8 cellular contexts compared by ENCODE assay signal in genomic region chr1:186680031-186681012, GRCh38. TPM values are rescaled to one million over a fixed set of nuclear protein-coding genes. Genes with fewer than 3 reads are reported as not detected.
DNase-seq lines count a peak whose midpoint lies in the region; ATAC-seq, FAIRE-seq and TF ChIP-seq lines count a peak whose summit lies in the region.

TSS of gene PTGS2 (minus strand) at chr1:186680423. CDS start at chr1:186680290, 133 bp downstream.

- intact Hi-C loops in endothelial cell of umbilical vein (cut with micrococcal nuclease) = loop anchor here (1.0 to 5.0 kb wide), 10 partner anchors 14 to 305 kb away; partner anchors contain the start of genes ODR4, PLA2G4A and TPR

- H3K27me3 Mint-ChIP-seq in activated CD4-positive, alpha-beta T cell treated with anti-CD3 and anti-CD28 coated beads, Interleukin-2, amount 10 ng/mL, durations not matched to agents 7 days and 5 days = peaks cover 67% of the 10 kb centered on the region
- peaks cover 12% of the 10 kb centered on the region for H3K27me3 Mint-ChIP-seq in memory B cell

- FAIRE-seq in endothelial cell of umbilical vein (lab: Jason Lieb, UNC) = peak; percentile 76

- no peaks in the 10 kb centered on the region for H3K9me1 ChIP-seq in endothelial cell of umbilical vein (replicated peaks; ENCODE audit: control insufficient read depth, extremely low read depth, insufficient read depth, low read length)

- H3K9me3 ChIP-seq in endothelial cell of umbilical vein (replicated peaks; ENCODE audit: control insufficient read depth, insufficient read depth, low read length) = no peaks in the 10 kb centered on the region

- no peaks in the 10 kb centered on the region for H3K27me3 ChIP-seq in endothelial cell of umbilical vein (ENCODE audit: control insufficient read depth in 2 of 2, insufficient read depth in 2 of 2, low read length in 2 of 2)

- H3K4me3 Mint-ChIP-seq in activated CD4-positive, alpha-beta T cell treated with anti-CD3 and anti-CD28 coated beads, Interleukin-2, amount 10 ng/mL, durations not matched to agents 7 days and 5 days = peak within 1 kb of the TSS; percentile 73
- H3K4me3 Mint-ChIP-seq in memory B cell = peak within 1 kb of the TSS; percentile 39

- H3K36me3 ChIP-seq in endothelial cell of umbilical vein (ENCODE audit: control insufficient read depth in 2 of 2, extremely low read depth in 1 of 2, insufficient read depth in 2 of 2, low read length in 2 of 2) = peaks cover 3 to 13% of the 10 kb centered on the region in 2 experiments

- POLR2A ChIA-PET in activated CD4-positive, alpha-beta T cell treated with anti-CD3 and anti-CD28 coated beads, Interleukin-2, amount 10 ng/mL, durations not matched to agents 7 days and 5 days (lab: Charles Lee) = interaction anchor here (0.6 kb wide), 1 partner anchor 18 kb away, joined by 3 read pairs; no protein-coding TSS in a partner anchor
- POLR2A ChIA-PET in endothelial cell of umbilical vein (lab: Charles Lee) = interaction anchor here (0.6 to 1.3 kb wide), 6 partner anchors 9 to 297 kb away, joined by 3 to 5 read pairs (median 4); no protein-coding TSS in a partner anchor

- peak within 1 kb of the TSS; percentile 76 for H2AFZ ChIP-seq in endothelial cell of umbilical vein (ENCODE audit: low read depth, low read length)

- H3K27ac Mint-ChIP-seq in activated CD4-positive, alpha-beta T cell treated with anti-CD3 and anti-CD28 coated beads, Interleukin-2, amount 10 ng/mL, durations not matched to agents 7 days and 5 days = no peak within 1 kb of the TSS
- no peak within 1 kb of the TSS for H3K27ac Mint-ChIP-seq in memory B cell

- peak within 1 kb of the TSS; percentile 100 for H3K9ac ChIP-seq in endothelial cell of umbilical vein (replicated peaks; ENCODE audit: extremely low read depth, insufficient read depth, low read length)

- H3K4me3 ChIP-seq in endothelial cell of umbilical vein (replicated peaks in 1 of 3; ENCODE audit: insufficient read depth in 1 of 3, low read depth in 1 of 3, low read length in 3 of 3) = peak within 1 kb of the TSS; percentile 80 to 99 (median 87)

- H3K9me3 Mint-ChIP-seq in activated CD4-positive, alpha-beta T cell treated with anti-CD3 and anti-CD28 coated beads, Interleukin-2, amount 10 ng/mL, durations not matched to agents 7 days and 5 days = no peaks in the 10 kb centered on the region
- H3K9me3 Mint-ChIP-seq in memory B cell = no peaks in the 10 kb centered on the region

- peak; percentile 51 to 77 for TF ChIP-seq CTCF in endothelial cell of umbilical vein (IDR thresholded peaks at IDR 0.05; ENCODE audit: extremely low read depth in 1 of 2, insufficient read depth in 1 of 2, low read depth in 1 of 2, low read length in 2 of 2)

- dilution Hi-C loops in endothelial cell of umbilical vein (cut with MboI; ENCODE audit: extremely low pct_ligation_motif_present, low sequenced_read_pairs) = no loop called here

- TF ChIP-seq POLR2A in endothelial cell of umbilical vein (IDR thresholded peaks at IDR 0.05; ENCODE audit: low read depth, low read length) = peak; percentile 77

- no peaks in the 10 kb centered on the region for H4K20me1 ChIP-seq in endothelial cell of umbilical vein (replicated peaks; ENCODE audit: control insufficient read depth, extremely low read depth, insufficient read depth, low read length)

- CTCF ChIA-PET in activated CD4-positive, alpha-beta T cell treated with anti-CD3 and anti-CD28 coated beads, Interleukin-2, amount 10 ng/mL, durations not matched to agents 7 days and 5 days (lab: Charles Lee) = no interaction called here
- CTCF ChIA-PET in endothelial cell of umbilical vein (lab: Charles Lee) = interaction anchor here (0.5 to 6.0 kb wide), 33 partner anchors 9 to 306 kb away, joined by 3 to 52 read pairs (median 5); partner anchors contain the start of genes ODR4, PLA2G4A and TPR

- H3K27ac ChIP-seq in endothelial cell of umbilical vein (ENCODE audit: insufficient read depth, low read depth, low read length) = peak within 1 kb of the TSS; percentile 91

- DNase-seq in activated CD4-positive, alpha-beta T cell treated with anti-CD3 and anti-CD28 coated beads for 24 hours (ENCODE audit: low read depth in 2 of 2) = peak; percentile 6 to 25
- DNase-seq in activated CD4-positive, alpha-beta T cell treated with anti-CD3 and anti-CD28 coated beads for 1 hour = no peak
- DNase-seq in NCI-H2171 (lab: John Stamatoyannopoulos, UW) = peak; percentile 50
- DNase-seq in activated CD4-positive, alpha-beta T cell treated with anti-CD3 and anti-CD28 coated beads, Interleukin-2, amount 10 ng/mL, durations not matched to agents 7 days and 5 days = peak; percentile 39
- peak; percentile 96 for DNase-seq in endothelial cell of umbilical vein (ENCODE audit: low read depth, low spot score)
- peak in 1 of 2 donors; percentile 9 for DNase-seq in memory B cell (ENCODE audit: low spot score in 2 of 2)
- peak; percentile 29 to 38 for DNase-seq in stimulated activated CD8-positive, alpha-beta memory T cell treated with anti-CD3 and anti-CD28 coated beads, Interleukin-15, amount 100 ng/mL, for 48 hours (ENCODE audit: low read depth in 2 of 2)

- ATAC-seq in HG02884 (IDR thresholded peaks at IDR 0.05; ENCODE audit: unreplicated experiment) = peak; percentile 92
- ATAC-seq in memory B cell (ENCODE audit: low read depth) = peak; percentile 59

- peaks cover 14% of the 10 kb centered on the region for H3K4me1 Mint-ChIP-seq in activated CD4-positive, alpha-beta T cell treated with anti-CD3 and anti-CD28 coated beads, Interleukin-2, amount 10 ng/mL, durations not matched to agents 7 days and 5 days
- peaks cover 5% of the 10 kb centered on the region for H3K4me1 Mint-ChIP-seq in memory B cell

- no peaks in the 10 kb centered on the region for H3K36me3 Mint-ChIP-seq in activated CD4-positive, alpha-beta T cell treated with anti-CD3 and anti-CD28 coated beads, Interleukin-2, amount 10 ng/mL, durations not matched to agents 7 days and 5 days (ENCODE audit: low read depth)
- H3K36me3 Mint-ChIP-seq in memory B cell = no peaks in the 10 kb centered on the region

- peak within 1 kb of the TSS; percentile 100 for H3K4me2 ChIP-seq in endothelial cell of umbilical vein (ENCODE audit: insufficient read depth, low read length)

- BruUV-seq in endothelial cell of umbilical vein (replicated peaks; lab: Mats Ljungman, UMichigan) = TSS peak; percentile 46

- H3K4me1 ChIP-seq in endothelial cell of umbilical vein (ENCODE audit: control insufficient read depth, extremely low read depth, insufficient read depth, low read length) = peaks cover 26% of the 10 kb centered on the region

- peaks cover 14% of the 10 kb centered on the region for H3K79me2 ChIP-seq in endothelial cell of umbilical vein (ENCODE audit: control insufficient read depth, insufficient read depth, low read length)

TF ChIP-seq in endothelial cell of umbilical vein, 7 proteins besides CTCF, POLR2A, EP300 and RAD21:
- TF ChIP-seq POLR2AphosphoS5 (IDR thresholded peaks at IDR 0.05; ENCODE audit: insufficient read depth, low read depth, low read length) (peak; percentile 73), JUN (IDR thresholded peaks at IDR 0.05; ENCODE audit: borderline replicate concordance, insufficient read depth, insufficient read length, low read depth) (peak; percentile 40), FOS (IDR thresholded peaks at IDR 0.05; ENCODE audit: borderline replicate concordance, insufficient read depth, low read length) (peak; percentile 51), GATA2 (IDR thresholded peaks at IDR 0.05; ENCODE audit: insufficient read depth, insufficient read length, low read depth, low read length) (no peak)
- TF ChIP-seq, protein P1, sequence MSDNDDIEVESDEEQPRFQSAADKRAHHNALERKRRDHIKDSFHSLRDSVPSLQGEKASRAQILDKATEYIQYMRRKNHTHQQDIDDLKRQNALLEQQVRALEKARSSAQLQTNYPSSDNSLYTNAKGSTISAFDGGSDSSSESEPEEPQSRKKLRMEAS (IDR thresholded peaks at IDR 0.05; ENCODE audit: insufficient read depth, insufficient read length) = peak; percentile 5

RNA-seq across cellular contexts. Expression of gene PTGS2, which starts in this region (rescaled TPM):
- total RNA-seq in activated CD4-positive, alpha-beta T cell treated with anti-CD3 and anti-CD28 coated beads, Interleukin-2, amount 10 ng/mL, durations not matched to agents 7 days and 5 days = not detected
- 21.6 and 24.1 TPM in 2 replicates for total RNA-seq in endothelial cell of umbilical vein
- 57.7 and 84.6 TPM in 2 replicates for polyA plus RNA-seq in endothelial cell of umbilical vein
- polyA plus RNA-seq in endothelial cell of umbilical vein (2011; cell fraction: cytosol; rRNA removed) = 24.6 and 35.3 TPM in 2 replicates
- 188 and 191 TPM in 2 replicates for polyA plus RNA-seq in endothelial cell of umbilical vein (2011; cell fraction: nucleus; rRNA removed)
- polyA plus RNA-seq in endothelial cell of umbilical vein (2012) = 50.8 and 80.0 TPM in 2 replicates
- 123 and 125 TPM in 2 replicates for polyA minus RNA-seq in endothelial cell of umbilical vein
- polyA minus RNA-seq in endothelial cell of umbilical vein (2011; cell fraction: cytosol; rRNA and poly(A)+ RNA removed) = 57.8 TPM
- polyA minus RNA-seq in endothelial cell of umbilical vein (2011; cell fraction: nucleus; rRNA and poly(A)+ RNA removed) = 190 and 242 TPM in 2 replicates

Comparison
In these comparisons a context has a peak if more than half of its experiments do, and no peak if none do; other contexts are left out.
1. RNA of gene PTGS2 (total RNA-seq): 21.6 to 24.1 TPM in endothelial cell of umbilical vein; not detected in activated CD4-positive, alpha-beta T cell treated with anti-CD3 and anti-CD28 coated beads, Interleukin-2, amount 10 ng/mL, durations not matched to agents 7 days and 5 days; every median in the first group is over 10 times any median in the second.
2. Peak in DNase-seq in activated CD4-positive, alpha-beta T cell treated with anti-CD3 and anti-CD28 coated beads, Interleukin-2, amount 10 ng/mL, durations not matched to agents 7 days and 5 days; RNA of the gene not detected or under 1 TPM.